Comparison of ENCODE assay signal across 19 cellular contexts in genomic region chr2:191607101-191607500, GRCh38.
DNase-seq lines count a peak whose midpoint lies in the region; ATAC-seq, FAIRE-seq and TF ChIP-seq lines count a peak whose summit lies in the region.
"Had no signal": no experiment of that assay in that cellular context is flagged by ENCODE, and none has a peak within 500 bp of the region (broad histone marks: within the 10 kb centered on the region; RNA-seq: fewer than 3 reads in every experiment).

No MANE protein-coding gene starts in this region.

- peaks cover 7% of the 10 kb centered on the region for H3K4me1 ChIP-seq in astrocyte (ENCODE audit: insufficient read depth, low read length)
- H3K4me1 ChIP-seq in upper lobe of right lung = peaks cover 2% of the 10 kb centered on the region
- no peaks in the 10 kb centered on the region for H3K4me1 ChIP-seq in kidney (ENCODE audit: control insufficient read depth in 1 of 2, insufficient read depth in 1 of 2, low read depth in 1 of 2, low read length in 2 of 2)
- H3K4me1 ChIP-seq in gastrocnemius medialis = no peaks in the 10 kb centered on the region
- H3K4me1 ChIP-seq: Caco-2, Peyer's patch had no signal

- H3K36me3 Mint-ChIP-seq in astrocyte (ENCODE audit: low read depth, unreplicated experiment) = no peaks in the 10 kb centered on the region
- H3K36me3 Mint-ChIP-seq: CD14-positive monocyte had no signal

- no peak overlapping the region for H3K27ac Mint-ChIP-seq in astrocyte (ENCODE audit: unreplicated experiment)
- H3K27ac Mint-ChIP-seq: H9 had no signal

- no peak for TF ChIP-seq POLR2A in gastrocnemius medialis (IDR thresholded peaks at IDR 0.05)

- H3K27me3 Mint-ChIP-seq in astrocyte (ENCODE audit: low read depth, unreplicated experiment) = no peaks in the 10 kb centered on the region

- no peak overlapping the region for H3K4me3 ChIP-seq in astrocyte (ENCODE audit: insufficient read depth, low read depth, low read length)
- no peak overlapping the region for H3K4me3 ChIP-seq in fibroblast of villous mesenchyme (ENCODE audit: low read depth, low read length)
- H3K4me3 ChIP-seq in upper lobe of right lung = no peak overlapping the region
- H3K4me3 ChIP-seq in kidney (ENCODE audit: low read length in 2 of 2) = no peak overlapping the region
- no peak overlapping the region for H3K4me3 ChIP-seq in gastrocnemius medialis
- H3K4me3 ChIP-seq: Peyer's patch had no signal

- ATAC-seq in upper lobe of right lung = peak; percentile 55
- no peak for ATAC-seq in gastrocnemius medialis

- H3K27ac ChIP-seq in astrocyte (ENCODE audit: low read depth, low read length) (no peak overlapping the region), upper lobe of right lung (no peak overlapping the region), kidney (ENCODE audit: low read depth in 2 of 2, low read length in 2 of 2) (no peak overlapping the region), gastrocnemius medialis (no peak overlapping the region)
- H3K27ac ChIP-seq: Peyer's patch had no signal

- H3K4me1 Mint-ChIP-seq in astrocyte (ENCODE audit: low read depth, unreplicated experiment) = peaks cover 9% of the 10 kb centered on the region
- H3K4me1 Mint-ChIP-seq: H9 had no signal

- H3K4me3 Mint-ChIP-seq in astrocyte (ENCODE audit: unreplicated experiment) = no peak overlapping the region
- H3K4me3 Mint-ChIP-seq: CD14-positive monocyte, H9 had no signal

- peaks cover 6% of the 10 kb centered on the region for H3K9me3 Mint-ChIP-seq in astrocyte (ENCODE audit: unreplicated experiment)
- H3K9me3 Mint-ChIP-seq: H9 had no signal

- H3K27me3 ChIP-seq in astrocyte (ENCODE audit: insufficient read depth, low read length) = no peaks in the 10 kb centered on the region
- H3K27me3 ChIP-seq in upper lobe of right lung = no peaks in the 10 kb centered on the region
- no peaks in the 10 kb centered on the region for H3K27me3 ChIP-seq in gastrocnemius medialis
- H3K27me3 ChIP-seq: Peyer's patch had no signal

- no peaks in the 10 kb centered on the region for H3K79me2 ChIP-seq in astrocyte (ENCODE audit: insufficient read depth, low read length)

- no peaks in the 10 kb centered on the region for H3K36me3 ChIP-seq in astrocyte (ENCODE audit: insufficient read depth, low read length)
- no peaks in the 10 kb centered on the region for H3K36me3 ChIP-seq in upper lobe of right lung
- no peaks in the 10 kb centered on the region for H3K36me3 ChIP-seq in kidney (ENCODE audit: control insufficient read depth in 1 of 2, insufficient read depth in 2 of 2, low read length in 2 of 2)
- H3K36me3 ChIP-seq in gastrocnemius medialis = no peaks in the 10 kb centered on the region
- H3K36me3 ChIP-seq: Peyer's patch had no signal

- in situ Hi-C loops in gastrocnemius medialis (cut with MboI; ENCODE audit: low sequenced_read_pairs in 4 of 4) = no loop called here

- no peak for FAIRE-seq in astrocyte (lab: Jason Lieb, UNC)
- no peak for FAIRE-seq in kidney (lab: Jason Lieb, UNC)
- FAIRE-seq: HTR-8/SVneo had no signal

- H3K9me3 ChIP-seq in astrocyte (ENCODE audit: insufficient read depth, low read depth, low read length) = no peaks in the 10 kb centered on the region
- no peaks in the 10 kb centered on the region for H3K9me3 ChIP-seq in upper lobe of right lung
- no peaks in the 10 kb centered on the region for H3K9me3 ChIP-seq in kidney (ENCODE audit: control insufficient read depth in 1 of 2, low read length in 2 of 2)
- H3K9me3 ChIP-seq in gastrocnemius medialis = no peaks in the 10 kb centered on the region
- H3K9me3 ChIP-seq: Caco-2, Peyer's patch had no signal

- TF ChIP-seq CTCF in astrocyte (IDR thresholded peaks at IDR 0.05; ENCODE audit: insufficient read depth, low read depth, low read length) = no peak
- TF ChIP-seq CTCF in fibroblast of villous mesenchyme (IDR thresholded peaks at IDR 0.05; ENCODE audit: insufficient read depth, low read depth, low read length) = no peak
- TF ChIP-seq CTCF in upper lobe of right lung (IDR thresholded peaks at IDR 0.05) = no peak
- no peak for TF ChIP-seq CTCF in kidney (IDR thresholded peaks at IDR 0.05; ENCODE audit: borderline replicate concordance, extremely low read depth, insufficient read depth)
- TF ChIP-seq CTCF in gastrocnemius medialis (IDR thresholded peaks at IDR 0.05 in 4 of 5, conservative IDR thresholded peaks at IDR 0.05 in 1 of 5) = no peak

- H2AFZ ChIP-seq in astrocyte (ENCODE audit: low read depth, low read length) = no peak overlapping the region

- no peak overlapping the region for H3K9ac ChIP-seq in astrocyte (ENCODE audit: low read length)
- no peak overlapping the region for H3K9ac ChIP-seq in kidney (ENCODE audit: low read length in 2 of 2)

- peak; percentile 5 for DNase-seq in SKM-1 treated with dmso at 0.1 percent for 144 hours (lab: John Stamatoyannopoulos, UW; ENCODE audit: unreplicated experiment)
- no peak for DNase-seq in SKM-1 (lab: John Stamatoyannopoulos, UW; ENCODE audit: unreplicated experiment)
- DNase-seq in astrocyte (ENCODE audit: low read depth) = peak; percentile 21
- DNase-seq in fibroblast of villous mesenchyme (ENCODE audit: low read depth) = peak; percentile 37
- no peak for DNase-seq in upper lobe of right lung
- no peak for DNase-seq in kidney
- no peak for DNase-seq in activated CD4-positive, CD25-positive, alpha-beta regulatory T cell (lab: John Stamatoyannopoulos, UW)
- no peak for DNase-seq in gastrocnemius medialis
- DNase-seq: 8988T, Caco-2, H9, KBM-7, NCI-H1930, NCI-H2171, NCI-H510A treated with DMSO at 0.1 percent for 48 hours, Peyer's patch, SHP77 had no signal

- H4K20me1 ChIP-seq in astrocyte (ENCODE audit: insufficient read depth, low read length) = no peaks in the 10 kb centered on the region

- no peak overlapping the region for H3K4me2 ChIP-seq in astrocyte (ENCODE audit: low read length)

- intact Hi-C loops in upper lobe of right lung (cut with DNase I) = no loop called here
- intact Hi-C loops in kidney (cut with DNase I) = no loop called here
- intact Hi-C loops in gastrocnemius medialis (cut with DNase I; ENCODE audit: low total_unique reads) = no loop called here

Comparison
In these comparisons a context has a peak if more than half of its experiments do, and no peak if none do; other contexts are left out.
1. DNase-seq: peak in SKM-1 treated with dmso at 0.1 percent for 144 hours (single experiment), astrocyte (single experiment) and fibroblast of villous mesenchyme (single experiment); none in SKM-1 (single experiment), upper lobe of right lung (single experiment), kidney (single experiment), activated CD4-positive, CD25-positive, alpha-beta regulatory T cell (0 of 4) and gastrocnemius medialis (0 of 2).